ENCODE assay signal across 1 cellular context in genomic region chr4:177441803-177442622, GRCh38.
TF ChIP-seq lines count a peak whose summit lies in the region.

AGA (minus strand) TSS chr4:177442437; CDS start chr4:177442375, 62 bp downstream.

TF ChIP-seq in K562, 482 proteins besides CTCF, POLR2A, EP300 and RAD21 (continued from another document and continues in another):
- TF ChIP-seq AFF4 (CRISPR knock-in tag; IDR thresholded peaks at IDR 0.05): peak; percentile 56; the same call in 1 of the 2 replicates
- TF ChIP-seq ZNF134 (CRISPR knock-in tag; conservative IDR thresholded peaks at IDR 0.05): no peak
- TF ChIP-seq ZNF551 (CRISPR knock-in tag; IDR thresholded peaks at IDR 0.05): no peak
- no peak for TF ChIP-seq SREBF1 (IDR thresholded peaks at IDR 0.05; ENCODE audit: borderline replicate concordance, low read depth, low read length)
- TF ChIP-seq, protein P1, sequence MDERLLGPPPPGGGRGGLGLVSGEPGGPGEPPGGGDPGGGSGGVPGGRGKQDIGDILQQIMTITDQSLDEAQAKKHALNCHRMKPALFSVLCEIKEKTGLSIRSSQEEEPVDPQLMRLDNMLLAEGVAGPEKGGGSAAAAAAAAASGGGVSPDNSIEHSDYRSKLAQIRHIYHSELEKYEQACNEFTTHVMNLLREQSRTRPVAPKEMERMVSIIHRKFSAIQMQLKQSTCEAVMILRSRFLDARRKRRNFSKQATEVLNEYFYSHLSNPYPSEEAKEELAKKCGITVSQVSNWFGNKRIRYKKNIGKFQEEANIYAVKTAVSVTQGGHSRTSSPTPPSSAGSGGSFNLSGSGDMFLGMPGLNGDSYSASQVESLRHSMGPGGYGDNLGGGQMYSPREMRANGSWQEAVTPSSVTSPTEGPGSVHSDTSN (CRISPR knock-in tag; IDR thresholded peaks at IDR 0.05; ENCODE audit: low read depth): no peak
- TF ChIP-seq, protein P1 (tag; conservative IDR thresholded peaks at IDR 0.05; ENCODE audit: low read depth): no peak
- TF ChIP-seq ZNF124 (CRISPR knock-in tag; IDR thresholded peaks at IDR 0.05): no peak
- TF ChIP-seq ZNF778 (CRISPR knock-in tag; IDR thresholded peaks at IDR 0.05): no peak
- TF ChIP-seq POU5F1 (IDR thresholded peaks at IDR 0.05; ENCODE audit: borderline replicate concordance, low read depth, low read length, partially characterized antibody): no peak
- TF ChIP-seq ZNF785 (CRISPR knock-in tag; IDR thresholded peaks at IDR 0.05): no peak
- TF ChIP-seq, protein P2, sequence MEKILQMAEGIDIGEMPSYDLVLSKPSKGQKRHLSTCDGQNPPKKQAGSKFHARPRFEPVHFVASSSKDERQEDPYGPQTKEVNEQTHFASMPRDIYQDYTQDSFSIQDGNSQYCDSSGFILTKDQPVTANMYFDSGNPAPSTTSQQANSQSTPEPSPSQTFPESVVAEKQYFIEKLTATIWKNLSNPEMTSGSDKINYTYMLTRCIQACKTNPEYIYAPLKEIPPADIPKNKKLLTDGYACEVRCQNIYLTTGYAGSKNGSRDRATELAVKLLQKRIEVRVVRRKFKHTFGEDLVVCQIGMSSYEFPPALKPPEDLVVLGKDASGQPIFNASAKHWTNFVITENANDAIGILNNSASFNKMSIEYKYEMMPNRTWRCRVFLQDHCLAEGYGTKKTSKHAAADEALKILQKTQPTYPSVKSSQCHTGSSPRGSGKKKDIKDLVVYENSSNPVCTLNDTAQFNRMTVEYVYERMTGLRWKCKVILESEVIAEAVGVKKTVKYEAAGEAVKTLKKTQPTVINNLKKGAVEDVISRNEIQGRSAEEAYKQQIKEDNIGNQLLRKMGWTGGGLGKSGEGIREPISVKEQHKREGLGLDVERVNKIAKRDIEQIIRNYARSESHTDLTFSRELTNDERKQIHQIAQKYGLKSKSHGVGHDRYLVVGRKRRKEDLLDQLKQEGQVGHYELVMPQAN (IDR thresholded peaks at IDR 0.05; ENCODE audit: borderline replicate concordance): no peak
- TF ChIP-seq COPS2 (conservative IDR thresholded peaks at IDR 0.05): no peak
- no peak for TF ChIP-seq SRSF3 (IDR thresholded peaks at IDR 0.05; ENCODE audit: insufficient read depth, low read length)
- no peak for TF ChIP-seq CEBPB (tag; IDR thresholded peaks at IDR 0.05)
- no peak for TF ChIP-seq POLR3A (IDR thresholded peaks at IDR 0.05; ENCODE audit: borderline replicate concordance, extremely low read depth, insufficient read depth, insufficient read length)
- no peak for TF ChIP-seq SRSF7 (optimal IDR thresholded peaks at IDR 0.05; ENCODE audit: low read depth, low read length)
- peak; percentile 87 for TF ChIP-seq ATF7 (IDR thresholded peaks at IDR 0.05)
- peak; percentile 71; the same call in 1 of the 2 replicates for TF ChIP-seq HDAC2 (IDR thresholded peaks at IDR 0.05)
- TF ChIP-seq, protein P3, sequence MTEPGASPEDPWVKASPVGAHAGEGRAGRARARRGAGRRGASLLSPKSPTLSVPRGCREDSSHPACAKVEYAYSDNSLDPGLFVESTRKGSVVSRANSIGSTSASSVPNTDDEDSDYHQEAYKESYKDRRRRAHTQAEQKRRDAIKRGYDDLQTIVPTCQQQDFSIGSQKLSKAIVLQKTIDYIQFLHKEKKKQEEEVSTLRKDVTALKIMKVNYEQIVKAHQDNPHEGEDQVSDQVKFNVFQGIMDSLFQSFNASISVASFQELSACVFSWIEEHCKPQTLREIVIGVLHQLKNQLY (CRISPR knock-in tag; conservative IDR thresholded peaks at IDR 0.05): no peak
- peak; percentile 10; the same call in 1 of the 2 replicates for TF ChIP-seq ZNF24 (IDR thresholded peaks at IDR 0.05)
- TF ChIP-seq ZNF696 (CRISPR knock-in tag; conservative IDR thresholded peaks at IDR 0.05): no peak
- no peak for TF ChIP-seq NELFE (IDR thresholded peaks at IDR 0.05; ENCODE audit: insufficient read depth, insufficient read length)
- TF ChIP-seq SIN3B (IDR thresholded peaks at IDR 0.05; ENCODE audit: low read depth): no peak
- no peak for TF ChIP-seq STAG1 (CRISPR knock-in tag; IDR thresholded peaks at IDR 0.05; ENCODE audit: borderline replicate concordance)
- TF ChIP-seq, protein P4, sequence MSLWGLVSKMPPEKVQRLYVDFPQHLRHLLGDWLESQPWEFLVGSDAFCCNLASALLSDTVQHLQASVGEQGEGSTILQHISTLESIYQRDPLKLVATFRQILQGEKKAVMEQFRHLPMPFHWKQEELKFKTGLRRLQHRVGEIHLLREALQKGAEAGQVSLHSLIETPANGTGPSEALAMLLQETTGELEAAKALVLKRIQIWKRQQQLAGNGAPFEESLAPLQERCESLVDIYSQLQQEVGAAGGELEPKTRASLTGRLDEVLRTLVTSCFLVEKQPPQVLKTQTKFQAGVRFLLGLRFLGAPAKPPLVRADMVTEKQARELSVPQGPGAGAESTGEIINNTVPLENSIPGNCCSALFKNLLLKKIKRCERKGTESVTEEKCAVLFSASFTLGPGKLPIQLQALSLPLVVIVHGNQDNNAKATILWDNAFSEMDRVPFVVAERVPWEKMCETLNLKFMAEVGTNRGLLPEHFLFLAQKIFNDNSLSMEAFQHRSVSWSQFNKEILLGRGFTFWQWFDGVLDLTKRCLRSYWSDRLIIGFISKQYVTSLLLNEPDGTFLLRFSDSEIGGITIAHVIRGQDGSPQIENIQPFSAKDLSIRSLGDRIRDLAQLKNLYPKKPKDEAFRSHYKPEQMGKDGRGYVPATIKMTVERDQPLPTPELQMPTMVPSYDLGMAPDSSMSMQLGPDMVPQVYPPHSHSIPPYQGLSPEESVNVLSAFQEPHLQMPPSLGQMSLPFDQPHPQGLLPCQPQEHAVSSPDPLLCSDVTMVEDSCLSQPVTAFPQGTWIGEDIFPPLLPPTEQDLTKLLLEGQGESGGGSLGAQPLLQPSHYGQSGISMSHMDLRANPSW (CRISPR knock-in tag; IDR thresholded peaks at IDR 0.05): no peak
- TF ChIP-seq PREB (CRISPR knock-in tag; IDR thresholded peaks at IDR 0.05): no peak
- TF ChIP-seq ZBTB8A (IDR thresholded peaks at IDR 0.05; ENCODE audit: partially characterized antibody): no peak
- TF ChIP-seq MBD2 (IDR thresholded peaks at IDR 0.05; ENCODE audit: borderline replicate concordance, low read depth): peak; percentile 76
- TF ChIP-seq, protein P5, sequence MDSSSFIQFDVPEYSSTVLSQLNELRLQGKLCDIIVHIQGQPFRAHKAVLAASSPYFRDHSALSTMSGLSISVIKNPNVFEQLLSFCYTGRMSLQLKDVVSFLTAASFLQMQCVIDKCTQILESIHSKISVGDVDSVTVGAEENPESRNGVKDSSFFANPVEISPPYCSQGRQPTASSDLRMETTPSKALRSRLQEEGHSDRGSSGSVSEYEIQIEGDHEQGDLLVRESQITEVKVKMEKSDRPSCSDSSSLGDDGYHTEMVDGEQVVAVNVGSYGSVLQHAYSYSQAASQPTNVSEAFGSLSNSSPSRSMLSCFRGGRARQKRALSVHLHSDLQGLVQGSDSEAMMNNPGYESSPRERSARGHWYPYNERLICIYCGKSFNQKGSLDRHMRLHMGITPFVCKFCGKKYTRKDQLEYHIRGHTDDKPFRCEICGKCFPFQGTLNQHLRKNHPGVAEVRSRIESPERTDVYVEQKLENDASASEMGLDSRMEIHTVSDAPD (CRISPR knock-in tag; IDR thresholded peaks at IDR 0.05): no peak
- TF ChIP-seq FOXP4 (CRISPR knock-in tag; IDR thresholded peaks at IDR 0.05; ENCODE audit: borderline replicate concordance): no peak
- TF ChIP-seq GTF2A2 (tag; IDR thresholded peaks at IDR 0.05): no peak
- no peak for TF ChIP-seq HES1 (IDR thresholded peaks at IDR 0.05; ENCODE audit: low read depth)
- no peak for TF ChIP-seq NR1H2 (CRISPR knock-in tag; IDR thresholded peaks at IDR 0.05)
- TF ChIP-seq ERF (CRISPR knock-in tag; IDR thresholded peaks at IDR 0.05): no peak
- TF ChIP-seq SMARCA5 (IDR thresholded peaks at IDR 0.05): no peak
- no peak for TF ChIP-seq ZNF609 (CRISPR knock-in tag; IDR thresholded peaks at IDR 0.05; ENCODE audit: borderline replicate concordance)
- TF ChIP-seq CBX8 (IDR thresholded peaks at IDR 0.05; ENCODE audit: borderline replicate concordance, extremely low read depth, low read depth, low read length, poor library complexity, severe bottlenecking): no peak
- TF ChIP-seq NUFIP1 (IDR thresholded peaks at IDR 0.05; ENCODE audit: partially characterized antibody): no peak
